15 cellular contexts compared by ENCODE assay signal in genomic region chr14:75128596-75128990, GRCh38. TPM values are rescaled to one million over a fixed set of nuclear protein-coding genes. Genes with fewer than 3 reads are reported as not detected.
A peak's percentile ranks its signal among the peaks of the same experiment; 100 is the strongest.
DNase-seq lines count a peak whose midpoint lies in the region; ATAC-seq and TF ChIP-seq lines count a peak whose summit lies in the region.
"Had no signal": no experiment of that assay in that cellular context is flagged by ENCODE, and none has a peak within 500 bp of the region (broad histone marks: within the 10 kb centered on the region; RNA-seq: fewer than 3 reads in every experiment).

No MANE protein-coding gene starts in this region.

- no peak for TF ChIP-seq CTCF in Loucy (conservative IDR thresholded peaks at IDR 0.05; ENCODE audit: low read length)

- peaks cover 15% of the 10 kb centered on the region for H4K20me1 ChIP-seq in Loucy (ENCODE audit: insufficient read depth, low read length, poor library complexity, severe bottlenecking)

- peak overlapping the region; percentile 13 for H3K4me3 Mint-ChIP-seq in activated naive CD8-positive, alpha-beta T cell treated with anti-CD3 and anti-CD28 coated beads, Interleukin-2, amount 10 ng/mL, durations not matched to agents 7 days and 5 days
- H3K4me3 Mint-ChIP-seq in stimulated activated naive CD8-positive, alpha-beta T cell treated with anti-CD3 and anti-CD28 coated beads, Interleukin-15, amount 100 ng/mL, for 72 hours = peak overlapping the region; percentile 34 to 80

- H3K27ac Mint-ChIP-seq in activated naive CD4-positive, alpha-beta T cell treated with anti-CD3 and anti-CD28 coated beads, Interleukin-2, amount 50 U/mL, for 72 hours = peak overlapping the region; percentile 53 to 97
- H3K27ac Mint-ChIP-seq in activated naive CD8-positive, alpha-beta T cell treated with anti-CD3 and anti-CD28 coated beads, Interleukin-2, amount 10 ng/mL, durations not matched to agents 7 days and 5 days = no peak overlapping the region
- no peak overlapping the region for H3K27ac Mint-ChIP-seq in stimulated activated naive CD8-positive, alpha-beta T cell treated with anti-CD3 and anti-CD28 coated beads, Interleukin-15, amount 100 ng/mL, for 72 hours

- H3K9me3 Mint-ChIP-seq in activated naive CD4-positive, alpha-beta T cell treated with anti-CD3 and anti-CD28 coated beads, Interleukin-2, amount 50 U/mL, for 72 hours = no peaks in the 10 kb centered on the region
- no peaks in the 10 kb centered on the region for H3K9me3 Mint-ChIP-seq in activated naive CD8-positive, alpha-beta T cell treated with anti-CD3 and anti-CD28 coated beads, Interleukin-2, amount 10 ng/mL, durations not matched to agents 7 days and 5 days
- no peaks in the 10 kb centered on the region for H3K9me3 Mint-ChIP-seq in stimulated activated naive CD8-positive, alpha-beta T cell treated with anti-CD3 and anti-CD28 coated beads, Interleukin-15, amount 100 ng/mL, for 72 hours

- H3K9me3 ChIP-seq in Loucy (ENCODE audit: insufficient read depth, low read depth, low read length) = no peaks in the 10 kb centered on the region
- H3K9me3 ChIP-seq: breast epithelium, vagina had no signal

- H3F3A ChIP-seq in Loucy (ENCODE audit: low read depth) = no peaks in the 10 kb centered on the region

- H3K36me3 ChIP-seq in Loucy (ENCODE audit: insufficient read depth, low read length) = peaks cover 20% of the 10 kb centered on the region
- H3K36me3 ChIP-seq: breast epithelium had no signal

- peak overlapping the region; percentile 94 for H3K4me2 ChIP-seq in Loucy (ENCODE audit: low read depth, low read length, poor library complexity, severe bottlenecking)

- H3K9me2 ChIP-seq in Loucy (replicated peaks; ENCODE audit: low read depth, low read length) = no peaks in the 10 kb centered on the region

- POLR2A ChIA-PET in activated naive CD8-positive, alpha-beta T cell treated with anti-CD3 and anti-CD28 coated beads, Interleukin-2, amount 10 ng/mL, durations not matched to agents 7 days and 5 days (lab: Charles Lee) = interaction anchor here (0.9 to 1.5 kb wide), 2 partner anchors 166 to 167 kb away, joined by 3 read pairs; no protein-coding TSS in a partner anchor

- ATAC-seq in activated naive CD4-positive, alpha-beta T cell treated with anti-CD3 and anti-CD28 coated beads, Interleukin-2, amount 50 U/mL, for 72 hours = no peak
- ATAC-seq in activated naive CD8-positive, alpha-beta T cell treated with anti-CD3 and anti-CD28 coated beads, Interleukin-2, amount 10 ng/mL, durations not matched to agents 7 days and 5 days (ENCODE audit: low read depth) = no peak
- no peak for ATAC-seq in stimulated activated naive CD8-positive, alpha-beta T cell treated with anti-CD3 and anti-CD28 coated beads, Interleukin-15, amount 100 ng/mL, for 72 hours
- no peak for ATAC-seq in HG03571 (IDR thresholded peaks at IDR 0.05; ENCODE audit: unreplicated experiment)
- ATAC-seq: K562 had no signal

- H3K27me3 Mint-ChIP-seq in activated naive CD8-positive, alpha-beta T cell treated with anti-CD3 and anti-CD28 coated beads, Interleukin-2, amount 10 ng/mL, durations not matched to agents 7 days and 5 days = no peaks in the 10 kb centered on the region
- no peaks in the 10 kb centered on the region for H3K27me3 Mint-ChIP-seq in stimulated activated naive CD8-positive, alpha-beta T cell treated with anti-CD3 and anti-CD28 coated beads, Interleukin-15, amount 100 ng/mL, for 72 hours

- no peak for DNase-seq in activated naive CD4-positive, alpha-beta T cell treated with anti-CD3 and anti-CD28 coated beads, Interleukin-2, amount 50 U/mL, for 72 hours (ENCODE audit: low spot score in 2 of 2)
- no peak for DNase-seq in activated naive CD4-positive, alpha-beta T cell (lab: John Stamatoyannopoulos, UW)
- no peak for DNase-seq in activated naive CD8-positive, alpha-beta T cell treated with anti-CD3 and anti-CD28 coated beads, Interleukin-2, amount 10 ng/mL, durations not matched to agents 7 days and 5 days
- no peak for DNase-seq in stimulated activated naive CD8-positive, alpha-beta T cell treated with anti-CD3 and anti-CD28 coated beads, Interleukin-15, amount 100 ng/mL, for 72 hours
- DNase-seq in mucosa of gallbladder (ENCODE audit: low spot score) = no peak
- DNase-seq in SIG-M5 treated with dmso at 0.1 percent for 504 hours (lab: John Stamatoyannopoulos, UW; ENCODE audit: unreplicated experiment) = no peak
- DNase-seq: NCI-H1436 treated with DMSO at 0.1 percent for 48 hours; NCI-H82; retina; stimulated activated CD4-positive, alpha-beta T cell treated with anti-CD3 and anti-CD28 coated beads, Interleukin-2, amount 100 ng/mL, for 48 hours had no signal

- peaks cover 40% of the 10 kb centered on the region for H3K79me2 ChIP-seq in Loucy (ENCODE audit: insufficient read depth, low read length)

- peaks cover 26% of the 10 kb centered on the region for H3K4me1 ChIP-seq in Loucy (ENCODE audit: insufficient read depth, low read length, poor library complexity, severe bottlenecking)

- no peak overlapping the region for H3K9ac ChIP-seq in Loucy (ENCODE audit: low read depth, low read length, poor library complexity, severe bottlenecking)

- H2AFZ ChIP-seq in Loucy (ENCODE audit: low read length) = no peak overlapping the region

- H3K4me3 ChIP-seq in Loucy (ENCODE audit: low read length, poor library complexity, severe bottlenecking) = no peak overlapping the region
- H3K4me3 ChIP-seq: vagina had no signal

- H3K27me3 ChIP-seq in Loucy (ENCODE audit: insufficient read depth, low read length, poor library complexity, severe bottlenecking) = no peaks in the 10 kb centered on the region
- H3K27me3 ChIP-seq: breast epithelium, vagina had no signal

- peaks cover 21 to 24% of the 10 kb centered on the region in 2 donors for H3K36me3 Mint-ChIP-seq in activated naive CD4-positive, alpha-beta T cell treated with anti-CD3 and anti-CD28 coated beads, Interleukin-2, amount 50 U/mL, for 72 hours
- H3K36me3 Mint-ChIP-seq in activated naive CD8-positive, alpha-beta T cell treated with anti-CD3 and anti-CD28 coated beads, Interleukin-2, amount 10 ng/mL, durations not matched to agents 7 days and 5 days = peaks cover 15% of the 10 kb centered on the region

- peaks cover 35% of the 10 kb centered on the region for H3K4me1 Mint-ChIP-seq in activated naive CD8-positive, alpha-beta T cell treated with anti-CD3 and anti-CD28 coated beads, Interleukin-2, amount 10 ng/mL, durations not matched to agents 7 days and 5 days
- H3K4me1 Mint-ChIP-seq in stimulated activated naive CD8-positive, alpha-beta T cell treated with anti-CD3 and anti-CD28 coated beads, Interleukin-15, amount 100 ng/mL, for 72 hours = peaks cover 48% of the 10 kb centered on the region

RNA-seq across cellular contexts. Expression of gene NEK9, which starts 1.7 kb away (rescaled TPM):
- total RNA-seq in activated naive CD4-positive, alpha-beta T cell treated with anti-CD3 and anti-CD28 coated beads, Interleukin-2, amount 50 U/mL, for 72 hours = 10 to 100 TPM; 47.9 to 63.1 TPM
- 100 to 1,000 TPM in 1 of 2 experiments, 10 to 100 TPM in 1; 95.2 to 104 TPM for total RNA-seq in activated naive CD8-positive, alpha-beta T cell treated with anti-CD3 and anti-CD28 coated beads, Interleukin-2, amount 10 ng/mL, durations not matched to agents 7 days and 5 days
- total RNA-seq in mucosa of gallbladder = 119 TPM

RNA-seq across cellular contexts. Expression of gene TMED10, which starts 47.8 kb away (rescaled TPM):
- total RNA-seq in activated naive CD4-positive, alpha-beta T cell treated with anti-CD3 and anti-CD28 coated beads, Interleukin-2, amount 50 U/mL, for 72 hours = 100 to 1,000 TPM; 148 to 158 TPM
- total RNA-seq in activated naive CD8-positive, alpha-beta T cell treated with anti-CD3 and anti-CD28 coated beads, Interleukin-2, amount 10 ng/mL, durations not matched to agents 7 days and 5 days = 100 to 1,000 TPM; 149 to 154 TPM
- total RNA-seq in mucosa of gallbladder = 390 TPM

RNA-seq across cellular contexts. Expression of gene ZC2HC1C, which starts 59.2 kb away (rescaled TPM):
- total RNA-seq in activated naive CD4-positive, alpha-beta T cell treated with anti-CD3 and anti-CD28 coated beads, Interleukin-2, amount 50 U/mL, for 72 hours = 1 to 10 TPM; 1.5 to 1.8 TPM
- 1 to 10 TPM in 1 of 2 experiments, under 1 TPM in 1; 0.69 to 1.5 TPM for total RNA-seq in activated naive CD8-positive, alpha-beta T cell treated with anti-CD3 and anti-CD28 coated beads, Interleukin-2, amount 10 ng/mL, durations not matched to agents 7 days and 5 days
- total RNA-seq in mucosa of gallbladder = 3.9 TPM
- total RNA-seq: vagina had no signal

Comparison
In these comparisons a context has a peak if more than half of its experiments do, and no peak if none do; other contexts are left out.
1. H3K27ac Mint-ChIP-seq: peak in activated naive CD4-positive, alpha-beta T cell treated with anti-CD3 and anti-CD28 coated beads, Interleukin-2, amount 50 U/mL, for 72 hours (2 of 2); none in activated naive CD8-positive, alpha-beta T cell treated with anti-CD3 and anti-CD28 coated beads, Interleukin-2, amount 10 ng/mL, durations not matched to agents 7 days and 5 days (single experiment) and stimulated activated naive CD8-positive, alpha-beta T cell treated with anti-CD3 and anti-CD28 coated beads, Interleukin-15, amount 100 ng/mL, for 72 hours (0 of 2).